1 cellular context compared by ENCODE assay signal in genomic region chr1:80402636-80403035, GRCh38.
TF ChIP-seq lines count a peak whose summit lies in the region.

No MANE protein-coding gene starts in this region.

TF ChIP-seq in SK-N-SH treated with all-trans-retinoic acid at 6 μM for 48 hours, 23 proteins besides CTCF, POLR2A, EP300 and RAD21 (continued from another document):
- TF ChIP-seq PATZ1 (CRISPR knock-in tag; IDR thresholded peaks at IDR 0.05; ENCODE audit: borderline replicate concordance) (no peak), PPARA (CRISPR knock-in tag; IDR thresholded peaks at IDR 0.05; ENCODE audit: borderline replicate concordance) (no peak)
